Comparison of ENCODE assay signal across 8 cellular contexts in the genomic region with DNA sequence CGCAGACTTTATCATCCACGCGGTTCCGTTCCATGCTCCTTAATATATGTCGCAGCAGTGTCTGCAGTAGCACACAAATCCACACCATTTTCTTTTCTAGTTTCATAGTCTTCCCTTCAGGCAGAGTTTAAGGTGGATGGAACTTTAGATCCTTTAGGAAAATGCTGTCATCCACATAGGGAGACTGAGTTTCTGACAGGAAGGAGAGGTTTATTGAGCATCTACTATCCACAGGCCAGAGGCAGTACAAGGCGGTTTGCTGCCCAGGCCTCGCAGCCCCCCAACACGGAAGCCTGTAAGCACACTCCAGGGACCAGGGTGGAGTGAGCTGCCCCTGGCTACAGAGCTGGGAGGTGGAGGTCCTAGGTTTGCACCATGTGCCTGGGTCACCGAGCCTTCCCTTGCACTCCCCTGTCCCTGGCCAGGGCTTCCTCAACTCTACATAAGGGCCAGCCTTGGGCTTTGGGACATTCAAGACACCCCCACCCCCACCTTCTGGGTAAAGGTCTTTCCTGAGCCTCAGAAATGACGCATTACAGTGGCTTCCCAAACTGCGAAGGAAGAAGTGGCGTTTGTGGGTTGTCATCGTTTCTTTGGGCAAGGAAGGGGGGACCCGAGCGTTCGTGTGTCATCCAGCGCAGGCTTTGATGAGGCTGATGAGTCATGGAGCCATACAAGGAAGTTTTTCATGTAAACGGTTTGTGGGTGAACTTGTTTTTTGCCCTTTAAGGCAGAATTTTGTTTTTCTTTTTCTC.
DNase-seq lines count a peak whose midpoint lies in the region; ATAC-seq, FAIRE-seq and TF ChIP-seq lines count a peak whose summit lies in the region.

No MANE protein-coding gene starts in this region.

- POLR2A ChIA-PET in activated CD8-positive, alpha-beta T cell treated with anti-CD3 and anti-CD28 coated beads, Interleukin-2, amount 10 ng/mL, durations not matched to agents 7 days and 5 days (lab: Charles Lee): interaction anchor here (1.3 kb wide), 1 partner anchor 16 kb away, joined by 5 read pairs; no protein-coding TSS in a partner anchor

- H3K27me3 ChIP-seq in MG63: no peaks in the 10 kb centered on the region

- H3K27ac Mint-ChIP-seq in activated CD8-positive, alpha-beta T cell treated with anti-CD3 and anti-CD28 coated beads, Interleukin-2, amount 10 ng/mL, durations not matched to agents 7 days and 5 days: peak overlapping the region; percentile 89

- CTCF ChIA-PET in activated CD8-positive, alpha-beta T cell treated with anti-CD3 and anti-CD28 coated beads, Interleukin-2, amount 10 ng/mL, durations not matched to agents 7 days and 5 days (lab: Charles Lee): interaction anchor here (1.1 to 5.4 kb wide), 3 partner anchors 10 to 105 kb away, joined by 3 to 25 read pairs (median 24); no protein-coding TSS in a partner anchor

- H3K36me3 Mint-ChIP-seq in activated CD8-positive, alpha-beta T cell treated with anti-CD3 and anti-CD28 coated beads, Interleukin-2, amount 10 ng/mL, durations not matched to agents 7 days and 5 days (ENCODE audit: low read depth): peaks cover 14% of the 10 kb centered on the region

- peak overlapping the region; percentile 61 for H3K4me3 Mint-ChIP-seq in activated CD8-positive, alpha-beta T cell treated with anti-CD3 and anti-CD28 coated beads, Interleukin-2, amount 10 ng/mL, durations not matched to agents 7 days and 5 days

- H3K27me3 Mint-ChIP-seq in activated CD8-positive, alpha-beta T cell treated with anti-CD3 and anti-CD28 coated beads, Interleukin-2, amount 10 ng/mL, durations not matched to agents 7 days and 5 days (ENCODE audit: low read depth): no peaks in the 10 kb centered on the region

- H3K9me3 ChIP-seq in MG63: no peaks in the 10 kb centered on the region

- peaks cover 79% of the 10 kb centered on the region for H3K4me1 Mint-ChIP-seq in activated CD8-positive, alpha-beta T cell treated with anti-CD3 and anti-CD28 coated beads, Interleukin-2, amount 10 ng/mL, durations not matched to agents 7 days and 5 days (ENCODE audit: low read depth)

- no peak for TF ChIP-seq POLR2A in GM12892 (IDR thresholded peaks at IDR 0.05; ENCODE audit: low read depth, low read length)

- FAIRE-seq in GM12892 (lab: Jason Lieb, UNC): no peak

- H3K36me3 ChIP-seq in MG63: no peaks in the 10 kb centered on the region; the same call in 1 of the 2 replicates

- H3K9me3 Mint-ChIP-seq in activated CD8-positive, alpha-beta T cell treated with anti-CD3 and anti-CD28 coated beads, Interleukin-2, amount 10 ng/mL, durations not matched to agents 7 days and 5 days (ENCODE audit: insufficient read depth): no peaks in the 10 kb centered on the region

- DNase-seq in MG63 (peak; percentile 36), epithelial cell of esophagus (ENCODE audit: low read depth) (peak; percentile 89), NCI-H1436 (lab: John Stamatoyannopoulos, UW) (no peak), GM12892 (ENCODE audit: insufficient read length) (no peak), left ventricle myocardium superior (no peak)
- peak; percentile 86 for DNase-seq in activated CD8-positive, alpha-beta T cell treated with anti-CD3 and anti-CD28 coated beads, Interleukin-2, amount 10 ng/mL, durations not matched to agents 7 days and 5 days
- DNase-seq in stimulated activated CD4-positive, alpha-beta T cell treated with anti-CD3 and anti-CD28 coated beads, Interleukin-1b, Interleukin-23, amount 100 ng/mL, for 24 hours (ENCODE audit: low read depth in 4 of 4, low spot score in 1 of 4): peak; percentile 40 to 76 (median 56)

- intact Hi-C loops in left ventricle myocardium superior (cut with micrococcal nuclease): no loop called here

- ATAC-seq in activated CD8-positive, alpha-beta T cell treated with anti-CD3 and anti-CD28 coated beads, Interleukin-2, amount 10 ng/mL, durations not matched to agents 7 days and 5 days: peak; percentile 87
- ATAC-seq in HG02852 (IDR thresholded peaks at IDR 0.05; ENCODE audit: unreplicated experiment) (no peak), left ventricle myocardium superior (no peak)

- no peak overlapping the region for H3K4me3 ChIP-seq in MG63
- H3K4me3 ChIP-seq in epithelial cell of esophagus (ENCODE audit: low read length): no peak overlapping the region

- no peak for TF ChIP-seq CTCF in epithelial cell of esophagus (IDR thresholded peaks at IDR 0.05; ENCODE audit: insufficient read depth, low read depth, low read length, missing control alignments)

Comparison
In these comparisons a context has a peak if more than half of its experiments do, and no peak if none do; other contexts are left out.
1. DNase-seq: peak in MG63 (single experiment), activated CD8-positive, alpha-beta T cell treated with anti-CD3 and anti-CD28 coated beads, Interleukin-2, amount 10 ng/mL, durations not matched to agents 7 days and 5 days (single experiment), epithelial cell of esophagus (single experiment) and stimulated activated CD4-positive, alpha-beta T cell treated with anti-CD3 and anti-CD28 coated beads, Interleukin-1b, Interleukin-23, amount 100 ng/mL, for 24 hours (4 of 4); none in NCI-H1436 (single experiment), GM12892 (single experiment) and left ventricle myocardium superior (single experiment).